Comparison of ENCODE assay signal across 10 cellular contexts in the genomic region with DNA sequence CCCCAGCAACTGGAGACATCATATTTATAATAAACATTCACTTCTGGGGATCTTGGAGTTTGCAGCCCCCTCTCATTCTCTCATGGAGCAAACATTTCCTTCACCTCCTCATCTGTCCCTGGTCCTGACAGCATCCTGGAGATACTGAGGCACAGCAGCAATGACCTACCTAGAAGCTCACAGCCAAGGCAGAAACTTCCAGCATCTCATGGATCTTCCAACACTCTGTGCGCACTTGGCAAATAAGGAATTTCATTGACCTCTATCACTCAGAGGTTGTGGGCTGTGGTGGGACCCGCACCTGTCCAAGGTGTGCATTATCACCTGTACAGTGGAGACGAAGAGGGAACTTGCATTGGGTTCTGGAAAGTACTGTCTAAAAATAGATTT.
DNase-seq lines count a peak whose midpoint lies in the region; ATAC-seq and TF ChIP-seq lines count a peak whose summit lies in the region.
"Had no signal": no experiment of that assay in that cellular context is flagged by ENCODE, and none has a peak within 500 bp of the region (broad histone marks: within the 10 kb centered on the region; RNA-seq: fewer than 3 reads in every experiment).

No MANE protein-coding gene starts in this region.

- H3K9me3 Mint-ChIP-seq in activated naive CD8-positive, alpha-beta T cell (ENCODE audit: low read depth): no peaks in the 10 kb centered on the region
- H3K9me3 Mint-ChIP-seq in activated naive CD8-positive, alpha-beta T cell treated with anti-CD3 and anti-CD28 coated beads for 36 hours: no peaks in the 10 kb centered on the region
- no peaks in the 10 kb centered on the region for H3K9me3 Mint-ChIP-seq in WTC11

- CTCF ChIA-PET in WTC11 (lab: Charles Lee): interaction anchor here (1.2 to 4.1 kb wide), 17 partner anchors 9 to 290 kb away, joined by 3 to 108 read pairs (median 9); no protein-coding TSS in a partner anchor

- H3K36me3 Mint-ChIP-seq in activated naive CD8-positive, alpha-beta T cell: no peaks in the 10 kb centered on the region
- H3K36me3 Mint-ChIP-seq in activated naive CD8-positive, alpha-beta T cell treated with anti-CD3 and anti-CD28 coated beads for 36 hours: no peaks in the 10 kb centered on the region
- H3K36me3 Mint-ChIP-seq in WTC11: no peaks in the 10 kb centered on the region

- DNase-seq in activated naive CD8-positive, alpha-beta T cell treated with anti-CD3 and anti-CD28 coated beads for 36 hours: no peak
- no peak for DNase-seq in WTC11 (ENCODE audit: low spot score)
- peak; percentile 5 for DNase-seq in islet precursor cell
- no peak for DNase-seq in pons (ENCODE audit: low spot score)
- no peak for DNase-seq in T1000 (lab: John Stamatoyannopoulos, UW)
- DNase-seq in GF-D8 (lab: John Stamatoyannopoulos, UW): no peak
- DNase-seq: NCI-H1048, NCI-H1436 treated with DMSO at 0.1 percent for 48 hours had no signal

- H3K4me1 Mint-ChIP-seq in activated naive CD8-positive, alpha-beta T cell (ENCODE audit: low read depth): peaks cover 56% of the 10 kb centered on the region
- H3K4me1 Mint-ChIP-seq in activated naive CD8-positive, alpha-beta T cell treated with anti-CD3 and anti-CD28 coated beads for 36 hours: peaks cover 28% of the 10 kb centered on the region
- no peaks in the 10 kb centered on the region for H3K4me1 Mint-ChIP-seq in WTC11

- peak overlapping the region; percentile 89 for H3K27ac Mint-ChIP-seq in activated naive CD8-positive, alpha-beta T cell
- H3K27ac Mint-ChIP-seq in activated naive CD8-positive, alpha-beta T cell treated with anti-CD3 and anti-CD28 coated beads for 36 hours: no peak overlapping the region
- no peak overlapping the region for H3K27ac Mint-ChIP-seq in WTC11

- H3K4me3 Mint-ChIP-seq in activated naive CD8-positive, alpha-beta T cell: no peak overlapping the region
- H3K4me3 Mint-ChIP-seq in activated naive CD8-positive, alpha-beta T cell treated with anti-CD3 and anti-CD28 coated beads for 36 hours: no peak overlapping the region
- no peak overlapping the region for H3K4me3 Mint-ChIP-seq in WTC11

- POLR2A ChIA-PET in WTC11 (lab: Charles Lee): no interaction called here

- ATAC-seq in WTC11: no peak
- no peak for ATAC-seq in activated CD4-positive, CD25-positive, alpha-beta regulatory T cell treated with anti-CD3 and anti-CD28 coated beads, Interleukin-2, amount 50 U/mL, for 24 hours

- no peak for TF ChIP-seq CTCF in WTC11 (IDR thresholded peaks at IDR 0.05)

- H3K27me3 Mint-ChIP-seq in activated naive CD8-positive, alpha-beta T cell: no peaks in the 10 kb centered on the region
- no peaks in the 10 kb centered on the region for H3K27me3 Mint-ChIP-seq in activated naive CD8-positive, alpha-beta T cell treated with anti-CD3 and anti-CD28 coated beads for 36 hours
- H3K27me3 Mint-ChIP-seq in WTC11 (ENCODE audit: low read depth): peaks cover 96% of the 10 kb centered on the region

TF ChIP-seq in WTC11, 78 proteins besides CTCF, POLR2A, EP300 and RAD21:
- TF ChIP-seq JAZF1 (CRISPR knock-in tag; IDR thresholded peaks at IDR 0.05) (0 out of 2 replicates have a peak, but pooled peaks have one; percentile 30), TEAD1 (CRISPR knock-in tag; IDR thresholded peaks at IDR 0.05) (no peak)
- TF ChIP-seq, protein P1, sequence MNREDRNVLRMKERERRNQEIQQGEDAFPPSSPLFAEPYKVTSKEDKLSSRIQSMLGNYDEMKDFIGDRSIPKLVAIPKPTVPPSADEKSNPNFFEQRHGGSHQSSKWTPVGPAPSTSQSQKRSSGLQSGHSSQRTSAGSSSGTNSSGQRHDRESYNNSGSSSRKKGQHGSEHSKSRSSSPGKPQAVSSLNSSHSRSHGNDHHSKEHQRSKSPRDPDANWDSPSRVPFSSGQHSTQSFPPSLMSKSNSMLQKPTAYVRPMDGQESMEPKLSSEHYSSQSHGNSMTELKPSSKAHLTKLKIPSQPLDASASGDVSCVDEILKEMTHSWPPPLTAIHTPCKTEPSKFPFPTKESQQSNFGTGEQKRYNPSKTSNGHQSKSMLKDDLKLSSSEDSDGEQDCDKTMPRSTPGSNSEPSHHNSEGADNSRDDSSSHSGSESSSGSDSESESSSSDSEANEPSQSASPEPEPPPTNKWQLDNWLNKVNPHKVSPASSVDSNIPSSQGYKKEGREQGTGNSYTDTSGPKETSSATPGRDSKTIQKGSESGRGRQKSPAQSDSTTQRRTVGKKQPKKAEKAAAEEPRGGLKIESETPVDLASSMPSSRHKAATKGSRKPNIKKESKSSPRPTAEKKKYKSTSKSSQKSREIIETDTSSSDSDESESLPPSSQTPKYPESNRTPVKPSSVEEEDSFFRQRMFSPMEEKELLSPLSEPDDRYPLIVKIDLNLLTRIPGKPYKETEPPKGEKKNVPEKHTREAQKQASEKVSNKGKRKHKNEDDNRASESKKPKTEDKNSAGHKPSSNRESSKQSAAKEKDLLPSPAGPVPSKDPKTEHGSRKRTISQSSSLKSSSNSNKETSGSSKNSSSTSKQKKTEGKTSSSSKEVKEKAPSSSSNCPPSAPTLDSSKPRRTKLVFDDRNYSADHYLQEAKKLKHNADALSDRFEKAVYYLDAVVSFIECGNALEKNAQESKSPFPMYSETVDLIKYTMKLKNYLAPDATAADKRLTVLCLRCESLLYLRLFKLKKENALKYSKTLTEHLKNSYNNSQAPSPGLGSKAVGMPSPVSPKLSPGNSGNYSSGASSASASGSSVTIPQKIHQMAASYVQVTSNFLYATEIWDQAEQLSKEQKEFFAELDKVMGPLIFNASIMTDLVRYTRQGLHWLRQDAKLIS (CRISPR knock-in tag; IDR thresholded peaks at IDR 0.05; ENCODE audit: borderline replicate concordance): no peak
- TF ChIP-seq, protein P2, sequence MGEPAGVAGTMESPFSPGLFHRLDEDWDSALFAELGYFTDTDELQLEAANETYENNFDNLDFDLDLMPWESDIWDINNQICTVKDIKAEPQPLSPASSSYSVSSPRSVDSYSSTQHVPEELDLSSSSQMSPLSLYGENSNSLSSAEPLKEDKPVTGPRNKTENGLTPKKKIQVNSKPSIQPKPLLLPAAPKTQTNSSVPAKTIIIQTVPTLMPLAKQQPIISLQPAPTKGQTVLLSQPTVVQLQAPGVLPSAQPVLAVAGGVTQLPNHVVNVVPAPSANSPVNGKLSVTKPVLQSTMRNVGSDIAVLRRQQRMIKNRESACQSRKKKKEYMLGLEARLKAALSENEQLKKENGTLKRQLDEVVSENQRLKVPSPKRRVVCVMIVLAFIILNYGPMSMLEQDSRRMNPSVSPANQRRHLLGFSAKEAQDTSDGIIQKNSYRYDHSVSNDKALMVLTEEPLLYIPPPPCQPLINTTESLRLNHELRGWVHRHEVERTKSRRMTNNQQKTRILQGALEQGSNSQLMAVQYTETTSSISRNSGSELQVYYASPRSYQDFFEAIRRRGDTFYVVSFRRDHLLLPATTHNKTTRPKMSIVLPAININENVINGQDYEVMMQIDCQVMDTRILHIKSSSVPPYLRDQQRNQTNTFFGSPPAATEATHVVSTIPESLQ (CRISPR knock-in tag; IDR thresholded peaks at IDR 0.05): no peak
TF ChIP-seq in WTC11: peak in this region for 1.
